Comparison of ENCODE assay signal across 8 cellular contexts in genomic region chr2:217756375-217757107, GRCh38.
DNase-seq lines count a peak whose midpoint lies in the region; ATAC-seq, FAIRE-seq and TF ChIP-seq lines count a peak whose summit lies in the region.

No MANE protein-coding gene starts in this region.

- CTCF ChIA-PET in HEK293T (lab: Yijun Ruan, JAX), result interaction anchor here (0.5 to 1.1 kb wide), 7 partner anchors 17 to 1075 kb away, joined by 3 to 10 read pairs (median 3); partner anchors contain the start of gene IGFBP5

- WGBS in heart left ventricle, 4 donors, result 10 to 21% (median 16%) methylated on average over 30 to 34 of the region's 34 CpGs

- no peak for FAIRE-seq in urothelium cell line (lab: Jason Lieb, UNC)

- peak overlapping the region; percentile 67 for H3K4me3 Mint-ChIP-seq in activated naive CD8-positive, alpha-beta T cell treated with anti-CD3 and anti-CD28 coated beads, Interleukin-2, amount 10 ng/mL, durations not matched to agents 7 days and 5 days

- peak; percentile 89 for DNase-seq in HEK293T (ENCODE audit: extremely low spot score)
- peak; percentile 89 for DNase-seq in activated naive CD8-positive, alpha-beta T cell treated with anti-CD3 and anti-CD28 coated beads, Interleukin-2, amount 10 ng/mL, durations not matched to agents 7 days and 5 days
- DNase-seq in heart left ventricle, result peak; percentile 65 to 84 (median 74)
- peak; percentile 72 for DNase-seq in putamen (ENCODE audit: low spot score)
- peak; percentile 85 for DNase-seq in urothelium cell line (ENCODE audit: low spot score)
- no peak for DNase-seq in NCI-H128 (lab: John Stamatoyannopoulos, UW; ENCODE audit: unreplicated experiment)

- H3K27ac Mint-ChIP-seq in activated naive CD8-positive, alpha-beta T cell treated with anti-CD3 and anti-CD28 coated beads, Interleukin-2, amount 10 ng/mL, durations not matched to agents 7 days and 5 days, result peak overlapping the region; percentile 61

- peaks cover 0 to 6% (median 0%) of the 10 kb centered on the region in 9 donors for H3K27me3 ChIP-seq in heart left ventricle

- intact Hi-C loops in heart left ventricle (cut with DNase I), result loop anchor here in 9 of 10 donors (5.0 to 10.0 kb wide), 9 partner anchors 44 to 1242 kb away; no protein-coding TSS in a partner anchor

- H3K4me1 Mint-ChIP-seq in activated naive CD8-positive, alpha-beta T cell treated with anti-CD3 and anti-CD28 coated beads, Interleukin-2, amount 10 ng/mL, durations not matched to agents 7 days and 5 days, result peaks cover 27% of the 10 kb centered on the region

- peaks cover 0 to 24% (median 7%) of the 10 kb centered on the region in 12 donors for H3K4me1 ChIP-seq in heart left ventricle

- H3K36me3 Mint-ChIP-seq in activated naive CD8-positive, alpha-beta T cell treated with anti-CD3 and anti-CD28 coated beads, Interleukin-2, amount 10 ng/mL, durations not matched to agents 7 days and 5 days, result peaks cover 8% of the 10 kb centered on the region

- peak; percentile 95 for ATAC-seq in SK-N-SH treated with all-trans-retinoic acid at 6 μM for 48 hours
- peak; percentile 90 for ATAC-seq in activated naive CD8-positive, alpha-beta T cell treated with anti-CD3 and anti-CD28 coated beads, Interleukin-2, amount 10 ng/mL, durations not matched to agents 7 days and 5 days (ENCODE audit: low read depth)
- ATAC-seq in heart left ventricle, result peak; percentile 76 to 91 (median 86)

- no peaks in the 10 kb centered on the region for H3K27me3 Mint-ChIP-seq in activated naive CD8-positive, alpha-beta T cell treated with anti-CD3 and anti-CD28 coated beads, Interleukin-2, amount 10 ng/mL, durations not matched to agents 7 days and 5 days

- peaks cover 6% of the 10 kb centered on the region for H3K9me3 Mint-ChIP-seq in activated naive CD8-positive, alpha-beta T cell treated with anti-CD3 and anti-CD28 coated beads, Interleukin-2, amount 10 ng/mL, durations not matched to agents 7 days and 5 days

- no peak overlapping the region for H3K27ac ChIP-seq in C4-2B
- peak overlapping the region in 1 of 12 donors; percentile 26 for H3K27ac ChIP-seq in heart left ventricle

- H3K36me3 ChIP-seq in heart left ventricle, result peaks cover 0 to 2% (median 0%) of the 10 kb centered on the region in 9 donors

- H3K4me3 ChIP-seq in heart left ventricle, result peak overlapping the region in 8 of 12 donors; percentile 11 to 39 (median 31)

- TF ChIP-seq POLR2A in heart left ventricle (IDR thresholded peaks at IDR 0.05), result no peak

- POLR2A ChIA-PET in HEK293T (lab: Yijun Ruan, JAX), result no interaction called here
- POLR2A ChIA-PET in activated naive CD8-positive, alpha-beta T cell treated with anti-CD3 and anti-CD28 coated beads, Interleukin-2, amount 10 ng/mL, durations not matched to agents 7 days and 5 days (lab: Charles Lee), result interaction anchor here (1.0 kb wide), 1 partner anchor 106 kb away, joined by 5 read pairs; no protein-coding TSS in a partner anchor

- peaks cover 0 to 6% (median 3%) of the 10 kb centered on the region in 12 donors for H3K9me3 ChIP-seq in heart left ventricle

- peak; percentile 93 for TF ChIP-seq CTCF in C4-2B (conservative IDR thresholded peaks at IDR 0.05)
- peak; percentile 87 to 98 (median 94) for TF ChIP-seq CTCF in heart left ventricle (IDR thresholded peaks at IDR 0.05)

TF ChIP-seq in HEK293T, 16 proteins besides CTCF, POLR2A, EP300 and RAD21:
- TF ChIP-seq BHLHE40 (IDR thresholded peaks at IDR 0.05; ENCODE audit: borderline replicate concordance) (no peak), ARNT (IDR thresholded peaks at IDR 0.05) (0 out of 2 replicates have a peak, but pooled peaks have one; percentile 28), L3MBTL2 (conservative IDR thresholded peaks at IDR 0.05) (0 out of 2 replicates have a peak, but pooled peaks have one; percentile 43), CTBP1 (IDR thresholded peaks at IDR 0.05; ENCODE audit: borderline replicate concordance) (no peak), SP1 (IDR thresholded peaks at IDR 0.05) (no peak), HDGF (IDR thresholded peaks at IDR 0.05; ENCODE audit: borderline replicate concordance) (no peak), PKNOX1 (IDR thresholded peaks at IDR 0.05) (no peak), ELF4 (IDR thresholded peaks at IDR 0.05) (no peak), TARDBP (IDR thresholded peaks at IDR 0.05) (no peak), FOXM1 (IDR thresholded peaks at IDR 0.05; ENCODE audit: borderline replicate concordance) (no peak), SUZ12 (IDR thresholded peaks at IDR 0.05) (no peak)

TF ChIP-seq in SK-N-SH treated with all-trans-retinoic acid at 6 μM for 48 hours, 23 proteins besides CTCF, POLR2A, EP300 and RAD21:
- TF ChIP-seq BACH2 (CRISPR knock-in tag; IDR thresholded peaks at IDR 0.05; ENCODE audit: borderline replicate concordance) (no peak), PPARA (CRISPR knock-in tag; IDR thresholded peaks at IDR 0.05; ENCODE audit: borderline replicate concordance) (no peak), TOX (CRISPR knock-in tag; IDR thresholded peaks at IDR 0.05; ENCODE audit: borderline replicate concordance) (no peak), ARNTL (CRISPR knock-in tag; IDR thresholded peaks at IDR 0.05; ENCODE audit: borderline replicate concordance, low read depth) (no peak), ZNF8 (CRISPR knock-in tag; IDR thresholded peaks at IDR 0.05) (no peak), ISL1 (CRISPR knock-in tag; IDR thresholded peaks at IDR 0.05) (no peak), TCF4 (CRISPR knock-in tag; IDR thresholded peaks at IDR 0.05; ENCODE audit: borderline replicate concordance) (no peak), RARB (CRISPR knock-in tag; IDR thresholded peaks at IDR 0.05) (no peak), ZC3H10 (CRISPR knock-in tag; IDR thresholded peaks at IDR 0.05) (no peak), CSRNP3 (CRISPR knock-in tag; IDR thresholded peaks at IDR 0.05) (no peak), TSHZ2 (CRISPR knock-in tag; IDR thresholded peaks at IDR 0.05) (no peak)
- TF ChIP-seq, protein P1, sequence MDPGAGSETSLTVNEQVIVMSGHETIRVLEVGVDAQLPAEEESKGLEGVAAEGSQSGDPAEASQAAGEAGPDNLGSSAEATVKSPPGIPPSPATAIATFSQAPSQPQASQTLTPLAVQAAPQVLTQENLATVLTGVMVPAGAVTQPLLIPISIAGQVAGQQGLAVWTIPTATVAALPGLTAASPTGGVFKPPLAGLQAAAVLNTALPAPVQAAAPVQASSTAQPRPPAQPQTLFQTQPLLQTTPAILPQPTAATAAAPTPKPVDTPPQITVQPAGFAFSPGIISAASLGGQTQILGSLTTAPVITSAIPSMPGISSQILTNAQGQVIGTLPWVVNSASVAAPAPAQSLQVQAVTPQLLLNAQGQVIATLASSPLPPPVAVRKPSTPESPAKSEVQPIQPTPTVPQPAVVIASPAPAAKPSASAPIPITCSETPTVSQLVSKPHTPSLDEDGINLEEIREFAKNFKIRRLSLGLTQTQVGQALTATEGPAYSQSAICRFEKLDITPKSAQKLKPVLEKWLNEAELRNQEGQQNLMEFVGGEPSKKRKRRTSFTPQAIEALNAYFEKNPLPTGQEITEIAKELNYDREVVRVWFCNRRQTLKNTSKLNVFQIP (CRISPR knock-in tag; IDR thresholded peaks at IDR 0.05; ENCODE audit: borderline replicate concordance, low read depth), result no peak
